ENCODE assay signal across 8 cellular contexts in genomic region chr6:37209461-37210205, GRCh38.
A peak's percentile ranks its signal among the peaks of the same experiment; 100 is the strongest.
DNase-seq lines count a peak whose midpoint lies in the region; ATAC-seq lines count a peak whose summit lies in the region.
"Had no signal": no experiment of that assay in that cellular context is flagged by ENCODE, and none has a peak within 500 bp of the region (broad histone marks: within the 10 kb centered on the region; RNA-seq: fewer than 3 reads in every experiment).

No MANE protein-coding gene starts in this region.

- peaks cover 53% of the 10 kb centered on the region for H3K4me1 Mint-ChIP-seq in activated naive CD8-positive, alpha-beta T cell treated with anti-CD3 and anti-CD28 coated beads, Interleukin-2, amount 50 U/mL, for 24 hours
- H3K4me1 Mint-ChIP-seq in stimulated activated effector memory CD8-positive, alpha-beta T cell treated with anti-CD3 and anti-CD28 coated beads, Interleukin-12 subunit alpha, Interleukin-12 subunit beta, amount 100 ng/mL, for 72 hours, result peaks cover 52% of the 10 kb centered on the region

- H3K9me3 Mint-ChIP-seq in activated naive CD8-positive, alpha-beta T cell treated with anti-CD3 and anti-CD28 coated beads, Interleukin-2, amount 50 U/mL, for 24 hours, result no peaks in the 10 kb centered on the region
- H3K9me3 Mint-ChIP-seq in stimulated activated effector memory CD8-positive, alpha-beta T cell treated with anti-CD3 and anti-CD28 coated beads, Interleukin-12 subunit alpha, Interleukin-12 subunit beta, amount 100 ng/mL, for 72 hours, result no peaks in the 10 kb centered on the region

- no peaks in the 10 kb centered on the region for H3K27me3 Mint-ChIP-seq in activated naive CD8-positive, alpha-beta T cell treated with anti-CD3 and anti-CD28 coated beads, Interleukin-2, amount 50 U/mL, for 24 hours

- H3K4me3 Mint-ChIP-seq in activated naive CD8-positive, alpha-beta T cell treated with anti-CD3 and anti-CD28 coated beads, Interleukin-2, amount 50 U/mL, for 24 hours, result no peak overlapping the region
- peak overlapping the region; percentile 0 for H3K4me3 Mint-ChIP-seq in stimulated activated effector memory CD8-positive, alpha-beta T cell treated with anti-CD3 and anti-CD28 coated beads, Interleukin-12 subunit alpha, Interleukin-12 subunit beta, amount 100 ng/mL, for 72 hours

- peak; percentile 36 for DNase-seq in T follicular helper cell (ENCODE audit: low read depth)
- DNase-seq in activated CD8-positive, alpha-beta memory T cell treated with anti-CD3 and anti-CD28 coated beads for 24 hours, result peak; percentile 75
- peak; percentile 52 for DNase-seq in activated naive CD8-positive, alpha-beta T cell treated with anti-CD3 and anti-CD28 coated beads, Interleukin-2, amount 50 U/mL, for 24 hours
- no peak for DNase-seq in stimulated activated effector memory CD8-positive, alpha-beta T cell treated with anti-CD3 and anti-CD28 coated beads, Interleukin-12 subunit alpha, Interleukin-12 subunit beta, amount 100 ng/mL, for 72 hours (ENCODE audit: low spot score in 2 of 2)
- no peak for DNase-seq in amniotic stem cell (lab: John Stamatoyannopoulos, UW)
- no peak for DNase-seq in SW 1271 (lab: John Stamatoyannopoulos, UW)
- DNase-seq in SKM-1 treated with dmso at 0.1 percent for 144 hours (lab: John Stamatoyannopoulos, UW; ENCODE audit: unreplicated experiment), result no peak
- DNase-seq: psoas muscle had no signal

- peak; percentile 47 for ATAC-seq in activated naive CD8-positive, alpha-beta T cell treated with anti-CD3 and anti-CD28 coated beads, Interleukin-2, amount 50 U/mL, for 24 hours
- ATAC-seq in stimulated activated effector memory CD8-positive, alpha-beta T cell treated with anti-CD3 and anti-CD28 coated beads, Interleukin-12 subunit alpha, Interleukin-12 subunit beta, amount 100 ng/mL, for 72 hours, result no peak

- peak overlapping the region; percentile 60 for H3K27ac Mint-ChIP-seq in activated naive CD8-positive, alpha-beta T cell treated with anti-CD3 and anti-CD28 coated beads, Interleukin-2, amount 50 U/mL, for 24 hours
- peak overlapping the region; percentile 65 for H3K27ac Mint-ChIP-seq in stimulated activated effector memory CD8-positive, alpha-beta T cell treated with anti-CD3 and anti-CD28 coated beads, Interleukin-12 subunit alpha, Interleukin-12 subunit beta, amount 100 ng/mL, for 72 hours

- no peaks in the 10 kb centered on the region for H3K36me3 Mint-ChIP-seq in activated naive CD8-positive, alpha-beta T cell treated with anti-CD3 and anti-CD28 coated beads, Interleukin-2, amount 50 U/mL, for 24 hours (ENCODE audit: low read depth)
- no peaks in the 10 kb centered on the region for H3K36me3 Mint-ChIP-seq in stimulated activated effector memory CD8-positive, alpha-beta T cell treated with anti-CD3 and anti-CD28 coated beads, Interleukin-12 subunit alpha, Interleukin-12 subunit beta, amount 100 ng/mL, for 72 hours

Comparison
In these comparisons a context has a peak if more than half of its experiments do, and no peak if none do; other contexts are left out.
1. DNase-seq: peak in T follicular helper cell (single experiment), activated CD8-positive, alpha-beta memory T cell treated with anti-CD3 and anti-CD28 coated beads for 24 hours (single experiment) and activated naive CD8-positive, alpha-beta T cell treated with anti-CD3 and anti-CD28 coated beads, Interleukin-2, amount 50 U/mL, for 24 hours (single experiment); none in stimulated activated effector memory CD8-positive, alpha-beta T cell treated with anti-CD3 and anti-CD28 coated beads, Interleukin-12 subunit alpha, Interleukin-12 subunit beta, amount 100 ng/mL, for 72 hours (0 of 2), amniotic stem cell (single experiment), SW 1271 (0 of 2) and SKM-1 treated with dmso at 0.1 percent for 144 hours (single experiment).